In the genomic region with DNA sequence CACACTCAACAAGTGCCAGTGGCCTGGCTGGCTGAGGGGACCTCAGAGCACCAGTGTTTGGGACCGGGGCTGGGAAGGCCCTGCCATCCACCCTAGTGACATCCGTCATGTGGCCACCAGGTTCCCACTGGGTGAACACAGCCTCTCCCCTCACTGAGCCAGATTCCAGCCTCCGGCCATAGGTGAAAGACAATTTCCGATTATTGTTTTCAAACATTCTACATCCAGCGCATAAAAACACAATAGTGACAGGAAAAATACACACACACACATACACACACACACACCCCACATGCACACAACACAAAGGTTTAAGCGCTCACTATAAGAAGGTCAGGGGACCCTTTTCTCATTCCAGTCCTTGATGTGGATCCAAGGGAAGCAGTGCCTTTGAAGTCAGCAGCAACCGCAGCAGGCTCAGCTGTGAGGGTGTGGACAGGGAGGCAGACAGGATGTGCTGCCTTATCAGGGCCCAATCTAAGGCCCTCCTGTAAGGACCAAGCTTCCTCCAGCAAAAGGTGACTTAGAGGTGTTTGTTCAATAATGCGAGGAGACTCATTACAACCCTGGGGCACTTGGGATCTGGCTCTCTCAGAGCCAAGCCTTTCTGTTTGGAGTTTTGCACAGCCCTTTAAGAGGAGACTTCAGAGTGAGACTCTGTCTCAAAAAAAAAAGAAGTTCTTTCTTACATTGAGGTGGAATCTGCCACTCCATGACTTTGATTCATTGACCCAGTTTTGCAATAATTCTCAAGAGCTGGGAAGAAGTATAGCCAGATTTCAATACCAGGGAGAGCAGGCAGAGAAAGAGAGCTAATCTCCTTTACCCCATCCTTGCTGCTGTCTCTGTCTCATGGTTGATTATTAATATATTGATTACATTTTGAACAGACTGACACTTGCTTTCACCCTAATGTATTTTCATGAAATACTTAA, we compare ENCODE assay signal across 10 cellular contexts.
DNase-seq lines count a peak whose midpoint lies in the region; ATAC-seq and TF ChIP-seq lines count a peak whose summit lies in the region.
"Had no signal": no experiment of that assay in that cellular context is flagged by ENCODE, and none has a peak within 500 bp of the region (broad histone marks: within the 10 kb centered on the region; RNA-seq: fewer than 3 reads in every experiment).

No MANE protein-coding gene starts in this region.

- H3K27ac ChIP-seq in heart left ventricle (peak overlapping the region; percentile 48 to 91 (median 78)), urinary bladder (ENCODE audit: low read depth) (peak overlapping the region; percentile 66)
- H3K27ac ChIP-seq: C4-2B had no signal

- H3K27me3 ChIP-seq in heart left ventricle = no peaks in the 10 kb centered on the region

- DNase-seq in heart left ventricle (peak in 1 of 5 donors; percentile 45), left cardiac atrium (no peak), mesenteric fat pad (ENCODE audit: low spot score) (peak; percentile 24), head of caudate nucleus (no peak), HCEC 1CT (no peak), NCI-H1930 (lab: John Stamatoyannopoulos, UW) (no peak)
- DNase-seq in central memory CD4-positive, alpha-beta T cell = peak; percentile 2
- DNase-seq: NCI-H774 had no signal

- intact Hi-C loops in heart left ventricle (cut with DNase I) (no loop called here), left cardiac atrium (cut with DNase I) (no loop called here), head of caudate nucleus (cut with DNase I) (no loop called here)

- WGBS in heart left ventricle, 4 donors = 66 to 73% (median 69%) methylated on average over 8 of the region's 8 CpGs
- 72% methylated on average over 8 of the region's 8 CpGs for WGBS in urinary bladder

- H3K4me1 ChIP-seq in heart left ventricle (peaks cover 6 to 80% (median 48%) of the 10 kb centered on the region in 12 donors), urinary bladder (ENCODE audit: insufficient read depth) (peaks cover 1% of the 10 kb centered on the region)

- TF ChIP-seq POLR2A in heart left ventricle (IDR thresholded peaks at IDR 0.05) = no peak

- peak; percentile 23 to 76 (median 40) for ATAC-seq in heart left ventricle
- no peak for ATAC-seq in left cardiac atrium

- H3K36me3 ChIP-seq in heart left ventricle = no peaks in the 10 kb centered on the region
- no peaks in the 10 kb centered on the region for H3K36me3 ChIP-seq in urinary bladder (ENCODE audit: insufficient read depth)

- TF ChIP-seq CTCF in heart left ventricle (IDR thresholded peaks at IDR 0.05) = no peak

- H3K4me3 ChIP-seq in heart left ventricle (no peak overlapping the region), urinary bladder (ENCODE audit: low read depth, low read length) (no peak overlapping the region)

- no peaks in the 10 kb centered on the region for H3K9me3 ChIP-seq in heart left ventricle

Comparison
In these comparisons a context has a peak if more than half of its experiments do, and no peak if none do; other contexts are left out.
1. ATAC-seq: peak in heart left ventricle (4 of 4); none in left cardiac atrium (0 of 2).
2. DNase-seq: peak in central memory CD4-positive, alpha-beta T cell (single experiment) and mesenteric fat pad (single experiment); none in left cardiac atrium (single experiment), head of caudate nucleus (0 of 42), HCEC 1CT (single experiment) and NCI-H1930 (0 of 2).